ENCODE assay signal across 23 cellular contexts in the genomic region with DNA sequence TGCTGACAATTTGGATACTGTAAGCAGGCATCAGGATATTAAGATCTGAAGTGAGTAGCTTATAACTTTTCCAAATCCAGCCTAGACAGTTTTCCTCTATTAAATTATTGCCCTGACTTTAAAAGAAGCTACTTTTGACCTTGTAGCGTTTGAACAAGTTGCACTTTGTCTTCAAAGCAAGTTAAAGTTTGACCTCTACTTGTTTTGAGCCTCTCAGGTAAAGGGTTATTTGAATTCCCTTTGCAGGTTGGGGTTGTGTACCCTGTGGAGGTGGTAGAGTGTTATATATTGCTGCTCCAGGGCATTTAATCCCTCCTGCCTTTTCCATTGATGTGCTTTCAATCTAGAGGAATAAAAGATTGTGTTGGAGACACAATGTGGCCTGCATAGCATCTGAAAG. TPM values are rescaled to one million over a fixed set of nuclear protein-coding genes. Genes with fewer than 3 reads are reported as not detected.
"Had no signal": no experiment of that assay in that cellular context is flagged by ENCODE, and none has a peak within 500 bp of the region (broad histone marks: within the 10 kb centered on the region; RNA-seq: fewer than 3 reads in every experiment).

No MANE protein-coding gene starts in this region.

- H3K9me3 ChIP-seq: SJSA1 had no signal

- DNase-seq: KBM-7, NCI-H1092, NCI-H1105 treated with DMSO at 0.1 percent for 48 hours, NCI-H1417 treated with DMSO at 0.1 percent for 48 hours, NCI-H146, NCI-H1694 treated with DMSO at 0.1 percent for 48 hours, NCI-H1930, NCI-H2081, NCI-H2107, NCI-H2227 treated with DMSO at 0.1 percent for 48 hours, NCI-H524, NCI-H69, NCI-H774, Right ventricle myocardium superior, RPMI8226, SIG-M5 had no signal

- H3K4me3 ChIP-seq: SJSA1, SK-N-MC had no signal

- H3K27ac ChIP-seq: SJSA1, SK-N-MC had no signal

- H3K27me3 ChIP-seq: SJSA1 had no signal

- FAIRE-seq: RCC 7860 had no signal

- H3K4me1 ChIP-seq: SJSA1 had no signal

RNA-seq across cellular contexts. Expression of a gene that starts 51.7 kb away (rescaled TPM):
- total RNA-seq: HT1080, LHCN-M2, MCF 10A, NCI-H460, Right ventricle myocardium superior, SJSA1 had no signal
